19 cellular contexts compared by ENCODE assay signal in the genomic region with DNA sequence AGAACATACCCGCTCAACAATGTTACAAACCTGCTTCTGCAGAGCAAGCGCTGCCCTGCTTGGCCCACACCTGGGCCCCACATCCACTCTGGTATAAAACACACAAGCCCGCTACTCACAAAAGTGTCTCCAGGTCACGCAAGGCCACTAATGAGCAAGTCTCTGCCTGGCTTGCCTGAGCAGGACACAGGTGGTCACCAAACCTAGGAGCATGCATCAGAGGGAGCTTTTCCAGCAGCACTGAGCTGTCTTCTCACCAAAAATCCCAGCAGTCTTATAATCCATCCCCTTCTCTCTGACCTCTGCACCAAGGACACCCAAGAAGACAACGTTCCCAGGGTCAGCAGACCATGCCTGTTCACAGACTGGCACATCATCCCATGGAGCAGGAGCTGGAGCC.
DNase-seq lines count a peak whose midpoint lies in the region; ATAC-seq and TF ChIP-seq lines count a peak whose summit lies in the region.
"Had no signal": no experiment of that assay in that cellular context is flagged by ENCODE, and none has a peak within 500 bp of the region (broad histone marks: within the 10 kb centered on the region; RNA-seq: fewer than 3 reads in every experiment).

No MANE protein-coding gene starts in this region.

- DNase-seq in activated naive CD4-positive, alpha-beta T cell treated with anti-CD3 and anti-CD28 coated beads, Interleukin-2, amount 10 ng/mL, durations not matched to agents 7 days and 5 days: peak; percentile 4
- no peak for DNase-seq in activated naive CD4-positive, alpha-beta T cell (lab: John Stamatoyannopoulos, UW)
- DNase-seq in coronary artery (ENCODE audit: low spot score): peak; percentile 65
- DNase-seq in neural crest cell (ENCODE audit: low read depth, low spot score): no peak
- DNase-seq in type B pancreatic cell (ENCODE audit: extremely low spot score, unreplicated experiment): peak; percentile 53
- DNase-seq in RWPE1 (ENCODE audit: low spot score): no peak
- no peak for DNase-seq in dorsolateral prefrontal cortex
- DNase-seq: Calu3, Kasumi-1, NCI-H1105, NCI-H1436 treated with DMSO at 0.1 percent for 48 hours, NCI-H1930, NCI-H2107, NCI-H446, NCI-H524 treated with DMSO at 0.1 percent for 48 hours, NCI-H774 had no signal

- TF ChIP-seq CTCF in coronary artery (IDR thresholded peaks at IDR 0.05): no peak
- no peak for TF ChIP-seq CTCF in neural crest cell (conservative IDR thresholded peaks at IDR 0.05)
- TF ChIP-seq CTCF in type B pancreatic cell (conservative IDR thresholded peaks at IDR 0.05): no peak
- no peak for TF ChIP-seq CTCF in RWPE1 (conservative IDR thresholded peaks at IDR 0.05; ENCODE audit: low read depth)
- no peak for TF ChIP-seq CTCF in dorsolateral prefrontal cortex (IDR thresholded peaks at IDR 0.05 in 54 of 56, conservative IDR thresholded peaks at IDR 0.05 in 2 of 56; ENCODE audit: low read depth in 1 of 56, partially characterized antibody in 56 of 56)

- peaks cover 0 to 3% (median 0%) of the 10 kb centered on the region in 45 donors for H3K27me3 ChIP-seq in dorsolateral prefrontal cortex

- intact Hi-C loops in dorsolateral prefrontal cortex (cut with DNase I): no loop called here

- H3K36me3 Mint-ChIP-seq in activated naive CD4-positive, alpha-beta T cell treated with anti-CD3 and anti-CD28 coated beads, Interleukin-2, amount 10 ng/mL, durations not matched to agents 7 days and 5 days: no peaks in the 10 kb centered on the region
- H3K36me3 Mint-ChIP-seq in neural crest cell (ENCODE audit: low read depth) (peaks cover 10% of the 10 kb centered on the region), type B pancreatic cell (no peaks in the 10 kb centered on the region)

- CTCF ChIA-PET in activated naive CD4-positive, alpha-beta T cell treated with anti-CD3 and anti-CD28 coated beads, Interleukin-2, amount 10 ng/mL, durations not matched to agents 7 days and 5 days (lab: Charles Lee): no interaction called here
- CTCF ChIA-PET in RWPE1 (lab: Yijun Ruan, JAX): no interaction called here

- H3K9me3 Mint-ChIP-seq in activated naive CD4-positive, alpha-beta T cell treated with anti-CD3 and anti-CD28 coated beads, Interleukin-2, amount 10 ng/mL, durations not matched to agents 7 days and 5 days: peaks cover 11% of the 10 kb centered on the region
- H3K9me3 Mint-ChIP-seq in neural crest cell (peaks cover 12% of the 10 kb centered on the region), type B pancreatic cell (no peaks in the 10 kb centered on the region)

- H3K27ac ChIP-seq in coronary artery (no peak overlapping the region), RWPE1 (no peak overlapping the region), dorsolateral prefrontal cortex (no peak overlapping the region)
- H3K27ac ChIP-seq: C4-2B had no signal

- no peak overlapping the region for H3K4me3 Mint-ChIP-seq in activated naive CD4-positive, alpha-beta T cell treated with anti-CD3 and anti-CD28 coated beads, Interleukin-2, amount 10 ng/mL, durations not matched to agents 7 days and 5 days
- H3K4me3 Mint-ChIP-seq in neural crest cell: no peak overlapping the region
- H3K4me3 Mint-ChIP-seq in type B pancreatic cell: no peak overlapping the region

- H3K27ac Mint-ChIP-seq in activated naive CD4-positive, alpha-beta T cell treated with anti-CD3 and anti-CD28 coated beads, Interleukin-2, amount 10 ng/mL, durations not matched to agents 7 days and 5 days: no peak overlapping the region
- H3K27ac Mint-ChIP-seq in neural crest cell (ENCODE audit: unreplicated experiment) (peak overlapping the region; percentile 54), type B pancreatic cell (no peak overlapping the region)

- no peaks in the 10 kb centered on the region for H3K4me1 Mint-ChIP-seq in activated naive CD4-positive, alpha-beta T cell treated with anti-CD3 and anti-CD28 coated beads, Interleukin-2, amount 10 ng/mL, durations not matched to agents 7 days and 5 days
- no peaks in the 10 kb centered on the region for H3K4me1 Mint-ChIP-seq in neural crest cell
- H3K4me1 Mint-ChIP-seq in type B pancreatic cell (ENCODE audit: unreplicated experiment): no peaks in the 10 kb centered on the region

- peaks cover 3% of the 10 kb centered on the region for H3K27me3 Mint-ChIP-seq in activated naive CD4-positive, alpha-beta T cell treated with anti-CD3 and anti-CD28 coated beads, Interleukin-2, amount 10 ng/mL, durations not matched to agents 7 days and 5 days
- H3K27me3 Mint-ChIP-seq in neural crest cell (ENCODE audit: low read depth) (peaks cover 3% of the 10 kb centered on the region), type B pancreatic cell (peaks cover 4% of the 10 kb centered on the region)

- ATAC-seq in HG03469 (IDR thresholded peaks at IDR 0.05; ENCODE audit: unreplicated experiment): no peak
- ATAC-seq: HepG2 had no signal

- no peak overlapping the region for H3K4me3 ChIP-seq in coronary artery
- no peak overlapping the region for H3K4me3 ChIP-seq in dorsolateral prefrontal cortex

- POLR2A ChIA-PET in RWPE1 (lab: Yijun Ruan, JAX; ENCODE audit: low non-redundant PET): no interaction called here

Comparison
In these comparisons a context has a peak if more than half of its experiments do, and no peak if none do; other contexts are left out.
1. DNase-seq: peak in activated naive CD4-positive, alpha-beta T cell treated with anti-CD3 and anti-CD28 coated beads, Interleukin-2, amount 10 ng/mL, durations not matched to agents 7 days and 5 days (single experiment), coronary artery (single experiment) and type B pancreatic cell (single experiment); none in activated naive CD4-positive, alpha-beta T cell (0 of 4), neural crest cell (single experiment), RWPE1 (single experiment) and dorsolateral prefrontal cortex (0 of 10).